9 cellular contexts compared by ENCODE assay signal in the genomic region with DNA sequence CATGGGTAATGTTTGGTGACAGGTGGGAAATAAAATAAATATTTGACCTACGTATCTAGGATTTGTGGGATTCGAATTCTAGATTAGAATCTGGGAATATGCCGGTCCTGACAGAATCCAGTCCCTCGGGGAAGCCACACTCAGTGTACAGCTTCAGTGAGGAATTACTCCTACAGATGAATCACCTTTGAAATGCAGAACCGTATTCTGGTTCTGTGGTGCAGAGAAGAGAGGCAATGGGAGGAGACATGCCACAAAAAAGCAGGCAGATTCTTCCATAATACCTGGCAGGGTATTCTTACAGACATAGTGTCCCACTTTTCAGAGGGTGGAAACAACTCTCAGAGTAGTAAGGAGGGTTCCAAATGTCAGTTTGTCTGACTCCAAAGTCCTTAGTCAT.
"Had no signal": no experiment of that assay in that cellular context is flagged by ENCODE, and none has a peak within 500 bp of the region (broad histone marks: within the 10 kb centered on the region; RNA-seq: fewer than 3 reads in every experiment).

No MANE protein-coding gene starts in this region.

- H3K36me3 ChIP-seq: HAP-1 had no signal

- FAIRE-seq: HTR-8/SVneo had no signal

- ATAC-seq: HCT116 had no signal

- H3K27ac ChIP-seq: GM23248 had no signal

- DNase-seq: GM23248, GOT3, H7, HFFc6, IMR-90, KBM-7 had no signal

- H3K4me3 ChIP-seq: GM23248, HAP-1 had no signal

- H3K9ac ChIP-seq: GM23248 had no signal

- H3K9me3 ChIP-seq: HAP-1 had no signal

- H2AFZ ChIP-seq: GM23248 had no signal

- H3K4me1 ChIP-seq: HAP-1 had no signal
